In genomic region chr19:6090634-6091033, GRCh38 we compare ENCODE assay signal across 19 cellular contexts. TPM values are rescaled to one million over a fixed set of nuclear protein-coding genes. Genes with fewer than 3 reads are reported as not detected.
"Had no signal": no experiment of that assay in that cellular context is flagged by ENCODE, and none has a peak within 500 bp of the region (broad histone marks: within the 10 kb centered on the region; RNA-seq: fewer than 3 reads in every experiment).

No MANE protein-coding gene starts in this region.

- H3K9me3 ChIP-seq: adrenal gland, body of pancreas, lower lobe of right lung, mucosa of descending colon, right lobe of liver, spleen, testis had no signal

- H3K36me3 ChIP-seq: adrenal gland, lower lobe of right lung, right lobe of liver, spleen had no signal

- DNase-seq: activated CD4-positive, alpha-beta T cell treated with anti-CD3 and anti-CD28 coated beads, Interleukin-2, amount 50 U/mL, for 1 hour; activated naive CD4-positive, alpha-beta T cell treated with anti-CD3 and anti-CD28 coated beads, Interleukin-2, amount 10 ng/mL, durations not matched to agents 7 days and 5 days; adrenal gland; body of pancreas; lower lobe of right lung; mucosa of descending colon; nucleus accumbens; right lobe of liver; SHP77 treated with DMSO at 0.1 percent for 48 hours; spleen; stimulated activated CD4-positive, alpha-beta T cell treated with anti-CD3 and anti-CD28 coated beads, Interleukin-1b, Interleukin-23, amount 100 ng/mL, for 48 hours; testis had no signal

- ATAC-seq: body of pancreas; lower lobe of right lung; mucosa of descending colon; natural killer cell treated with Interleukin-12 subunit alpha and Interleukin-12 subunit beta and Interleukin-15 and Interleukin-18, amount 100 ng/mL, for 72 hours; right lobe of liver; stimulated activated memory B cell treated with anti-CD40 and anti-IgM and Interleukin-4, amounts not matched to agents 10 μg/mL and 1 μg/mL and 100 μg/mL, for 72 hours had no signal

- H3K4me3 ChIP-seq: adrenal gland, body of pancreas, lower lobe of right lung, mucosa of descending colon, right lobe of liver, spleen, testis had no signal

- H3K27ac ChIP-seq: adrenal gland, spleen, testis had no signal

- H3K27me3 ChIP-seq: adrenal gland, body of pancreas, right lobe of liver, spleen, testis had no signal

RNA-seq across cellular contexts. Expression of gene ACSBG2, which starts 44.8 kb away (rescaled TPM):
- total RNA-seq: activated CD8-positive, alpha-beta memory T cell treated with anti-CD3 and anti-CD28 coated beads for 36 hours; activated T-helper 2 cell treated with anti-CD3 and anti-CD28 coated beads, Interferon-gamma antibody, Interleukin-2, Interleukin-4, amounts not matched to agents 10 μg/mL and 5 μg/mL and 100 μg/mL, durations not matched to agents 14 hours and 24 hours and 36 hours; adrenal gland; body of pancreas; cerebellum; mucosa of descending colon; natural killer cell treated with Interleukin-12 subunit alpha and Interleukin-12 subunit beta and Interleukin-15 and Interleukin-18, amount 100 ng/mL, for 72 hours; posterior vena cava; right lobe of liver; spleen; T-helper 2 cell treated with Interferon-gamma antibody and Interleukin-4, amounts not matched to agents 100 ng/mL and 5 ng/mL, for 36 hours had no signal
- polyA plus RNA-seq: adrenal gland had no signal
